ENCODE assay signal across 27 cellular contexts in genomic region chrX:69085151-69085550, GRCh38.
"Had no signal": no experiment of that assay in that cellular context is flagged by ENCODE, and none has a peak within 500 bp of the region (broad histone marks: within the 10 kb centered on the region; RNA-seq: fewer than 3 reads in every experiment).

No MANE protein-coding gene starts in this region.

- H3K36me3 Mint-ChIP-seq: naive thymus-derived CD4-positive, alpha-beta T cell; natural killer cell treated with Interleukin-12 subunit alpha and Interleukin-12 subunit beta and Interleukin-15 and Interleukin-18, amount 100 ng/mL, for 72 hours; stimulated activated memory B cell treated with anti-CD40 and anti-IgM and Interleukin-4, amounts not matched to agents 10 μg/mL and 1 μg/mL and 100 μg/mL, for 72 hours had no signal

- H3K27ac Mint-ChIP-seq: natural killer cell treated with Interleukin-12 subunit alpha and Interleukin-12 subunit beta and Interleukin-15 and Interleukin-18, amount 100 ng/mL, for 72 hours; progenitor cell of endocrine pancreas; stimulated activated memory B cell treated with anti-CD40 and anti-IgM and Interleukin-4, amounts not matched to agents 10 μg/mL and 1 μg/mL and 100 μg/mL, for 72 hours had no signal

- H3K27me3 Mint-ChIP-seq: naive thymus-derived CD4-positive, alpha-beta T cell; progenitor cell of endocrine pancreas; stimulated activated naive CD8-positive, alpha-beta T cell treated with anti-CD3 and anti-CD28 coated beads, Interleukin-15, amount 100 ng/mL, for 72 hours had no signal

- H3K9me3 ChIP-seq: left ventricle myocardium inferior, mucosa of descending colon, neutrophil, right atrium auricular region, right lobe of liver, tibial nerve, upper lobe of left lung, vagina had no signal

- H3K4me2 ChIP-seq: hepatocyte, smooth muscle cell had no signal

- H3K4me1 Mint-ChIP-seq: naive thymus-derived CD4-positive, alpha-beta T cell; stimulated activated memory B cell treated with anti-CD40 and anti-IgM and Interleukin-4, amounts not matched to agents 10 μg/mL and 1 μg/mL and 100 μg/mL, for 72 hours; stimulated activated naive CD8-positive, alpha-beta T cell treated with anti-CD3 and anti-CD28 coated beads, Interleukin-15, amount 100 ng/mL, for 72 hours had no signal

- H3K27me3 ChIP-seq: hepatocyte, neutrophil, right atrium auricular region, right lobe of liver, upper lobe of left lung, vagina had no signal

- DNase-seq: islet precursor cell; left ventricle myocardium inferior; mesendoderm; midbrain; mucosa of descending colon; naive thymus-derived CD4-positive, alpha-beta T cell; occipital lobe; right lobe of liver; stimulated activated CD4-positive, alpha-beta T cell treated with anti-CD3 and anti-CD28 coated beads, Interleukin-1b, Interleukin-23, amount 100 ng/mL, for 48 hours; stimulated activated CD4-positive, alpha-beta T cell treated with anti-CD3 and anti-CD28 coated beads, Interleukin-2, amount 100 ng/mL, for 48 hours; stimulated activated CD4-positive, alpha-beta T cell treated with anti-CD3 and anti-CD28 coated beads, Interleukin-4, amount 100 ng/mL, for 4 hours; stimulated activated CD8-positive, alpha-beta memory T cell treated with anti-CD3 and anti-CD28 coated beads, Interleukin-4, amount 100 ng/mL, for 48 hours; stimulated activated naive CD4-positive, alpha-beta T cell treated with Interleukin-2 at 50 U/mL for 16 hours; stimulated activated naive CD8-positive, alpha-beta T cell treated with anti-CD3 and anti-CD28 coated beads, Interleukin-15, amount 100 ng/mL, for 72 hours; substantia nigra; upper lobe of left lung had no signal

- ATAC-seq: mucosa of descending colon; naive thymus-derived CD4-positive, alpha-beta T cell; natural killer cell treated with Interleukin-12 subunit alpha and Interleukin-12 subunit beta and Interleukin-15 and Interleukin-18, amount 100 ng/mL, for 72 hours; right lobe of liver; stimulated activated memory B cell treated with anti-CD40 and anti-IgM and Interleukin-4, amounts not matched to agents 10 μg/mL and 1 μg/mL and 100 μg/mL, for 72 hours; stimulated activated naive CD8-positive, alpha-beta T cell treated with anti-CD3 and anti-CD28 coated beads, Interleukin-15, amount 100 ng/mL, for 72 hours had no signal

- H3K4me3 ChIP-seq: hepatocyte, left ventricle myocardium inferior, lung, mucosa of descending colon, right atrium auricular region, right lobe of liver, smooth muscle cell, tibial nerve, upper lobe of left lung, vagina had no signal

- H3K36me3 ChIP-seq: left ventricle myocardium inferior, neutrophil, right atrium auricular region, right lobe of liver, tibial nerve, upper lobe of left lung, vagina had no signal

- H3K79me2 ChIP-seq: hepatocyte had no signal

- H3K27ac ChIP-seq: hepatocyte, left ventricle myocardium inferior, neutrophil, right atrium auricular region, right lobe of liver, tibial nerve, upper lobe of left lung, vagina had no signal

- H3K9me3 Mint-ChIP-seq: naive thymus-derived CD4-positive, alpha-beta T cell; natural killer cell treated with Interleukin-12 subunit alpha and Interleukin-12 subunit beta and Interleukin-15 and Interleukin-18, amount 100 ng/mL, for 72 hours; neural crest cell; stimulated activated memory B cell treated with anti-CD40 and anti-IgM and Interleukin-4, amounts not matched to agents 10 μg/mL and 1 μg/mL and 100 μg/mL, for 72 hours; stimulated activated naive CD8-positive, alpha-beta T cell treated with anti-CD3 and anti-CD28 coated beads, Interleukin-15, amount 100 ng/mL, for 72 hours had no signal

- H3K4me1 ChIP-seq: left ventricle myocardium inferior, right atrium auricular region, right lobe of liver, upper lobe of left lung, vagina had no signal

- H3K4me3 Mint-ChIP-seq: naive thymus-derived CD4-positive, alpha-beta T cell; natural killer cell treated with Interleukin-12 subunit alpha and Interleukin-12 subunit beta and Interleukin-15 and Interleukin-18, amount 100 ng/mL, for 72 hours; neural crest cell; stimulated activated memory B cell treated with anti-CD40 and anti-IgM and Interleukin-4, amounts not matched to agents 10 μg/mL and 1 μg/mL and 100 μg/mL, for 72 hours; stimulated activated naive CD8-positive, alpha-beta T cell treated with anti-CD3 and anti-CD28 coated beads, Interleukin-15, amount 100 ng/mL, for 72 hours had no signal

- H2AFZ ChIP-seq: hepatocyte had no signal
